8 cellular contexts compared by ENCODE assay signal in the genomic region with DNA sequence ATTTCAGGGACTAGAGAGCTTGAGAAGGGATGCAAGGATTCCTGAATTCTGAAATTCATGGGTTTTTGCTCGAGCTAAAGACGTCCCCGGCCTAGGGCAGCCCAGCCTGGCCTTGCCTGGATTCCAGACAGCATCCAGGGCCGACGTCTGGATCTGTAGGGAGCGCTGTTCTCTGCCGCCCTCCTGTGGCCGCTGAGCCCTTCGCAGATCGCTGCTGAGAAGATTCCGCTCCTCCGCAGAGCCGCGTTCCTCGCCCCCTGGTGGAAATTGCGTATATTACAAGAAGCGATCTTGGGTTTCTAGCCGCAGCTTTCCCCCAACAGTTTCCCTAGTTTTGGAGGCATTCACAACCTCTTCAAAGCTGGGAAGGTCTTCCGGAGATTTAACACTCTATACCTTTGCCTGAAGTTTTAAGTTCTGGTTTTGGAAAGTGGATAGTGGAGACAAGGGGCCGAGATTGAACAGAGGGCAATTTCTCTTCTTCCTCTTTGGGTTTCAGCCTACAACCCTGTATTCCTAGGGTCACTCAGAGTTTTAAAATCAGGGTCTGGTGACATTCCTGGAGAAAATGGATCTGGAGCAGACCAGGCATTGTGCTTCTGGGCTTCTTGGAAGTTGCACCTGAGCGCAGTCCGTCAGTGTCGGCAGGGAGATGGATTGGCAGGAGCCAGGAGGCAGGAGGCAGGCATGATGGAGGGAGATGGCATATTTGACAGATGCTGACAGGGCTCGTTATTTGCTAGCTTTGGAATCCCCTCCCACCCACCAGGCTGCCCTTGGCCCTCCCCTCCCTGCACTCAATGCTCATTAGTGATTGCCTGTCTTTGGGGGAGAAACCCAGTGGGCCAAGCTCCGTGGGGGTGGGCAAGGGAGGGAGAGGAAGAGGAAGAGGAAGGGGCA. TPM values are rescaled to one million over a fixed set of nuclear protein-coding genes. Genes with fewer than 3 reads are reported as not detected.
DNase-seq lines count a peak whose midpoint lies in the region; ATAC-seq and TF ChIP-seq lines count a peak whose summit lies in the region.

No MANE protein-coding gene starts in this region.

- H3K27ac Mint-ChIP-seq in T-helper 17 cell: no peak overlapping the region

- peak overlapping the region; percentile 78 for H3K9ac ChIP-seq in adipocyte (ENCODE audit: low read length)

- no peaks in the 10 kb centered on the region for H3K27me3 Mint-ChIP-seq in T-helper 17 cell

- intact Hi-C loops in psoas muscle (cut with DNase I): loop anchor here in 1 of 2 donors (1.0 kb wide), 2 partner anchors 45 to 202 kb away; no protein-coding TSS in a partner anchor
- intact Hi-C loops in uterus (cut with DNase I; ENCODE audit: low total_unique reads): loop anchor here (10.0 kb wide), 1 partner anchor 202 kb away; no protein-coding TSS in a partner anchor

- peaks cover 2% of the 10 kb centered on the region for H3K36me3 Mint-ChIP-seq in T-helper 17 cell (ENCODE audit: low read depth)

- no peak for TF ChIP-seq POLR2A in uterus (IDR thresholded peaks at IDR 0.05)

- H3K4me1 Mint-ChIP-seq in T-helper 17 cell: peaks cover 18% of the 10 kb centered on the region

- peak; percentile 43 for ATAC-seq in GM19452 (IDR thresholded peaks at IDR 0.05; ENCODE audit: unreplicated experiment)
- ATAC-seq in T-helper 17 cell: peak; percentile 90
- ATAC-seq in psoas muscle: peak; percentile 93 to 95 (median 94)

- TF ChIP-seq CTCF in cardiac muscle cell (IDR thresholded peaks at IDR 0.05; ENCODE audit: low read depth, low read length) (peak; percentile 100), psoas muscle (IDR thresholded peaks at IDR 0.05) (peak; percentile 100), uterus (IDR thresholded peaks at IDR 0.05) (peak; percentile 99 to 100 (median 100))

- no peak overlapping the region for H3K4me3 ChIP-seq in adipocyte (ENCODE audit: low read length)
- no peak overlapping the region for H3K4me3 ChIP-seq in cardiac muscle cell
- H3K4me3 ChIP-seq in psoas muscle: no peak overlapping the region
- no peak overlapping the region for H3K4me3 ChIP-seq in uterus

- H3K27me3 ChIP-seq in adipocyte (replicated peaks; ENCODE audit: control insufficient read depth, insufficient read depth, low read length): peaks cover 77% of the 10 kb centered on the region
- H3K27me3 ChIP-seq in cardiac muscle cell: peaks cover 91% of the 10 kb centered on the region
- peaks cover 0 to 64% (median 17%) of the 10 kb centered on the region in 3 donors for H3K27me3 ChIP-seq in psoas muscle (ENCODE audit: insufficient read depth in 3 of 3, low read length in 2 of 3)
- H3K27me3 ChIP-seq in uterus: no peaks in the 10 kb centered on the region

- H3K4me3 Mint-ChIP-seq in T-helper 17 cell: peak overlapping the region; percentile 60

- 8 to 10% (median 9%) methylated on average over 24 to 25 of the region's 25 CpGs for WGBS in psoas muscle, 3 donors

- H3K36me3 ChIP-seq in adipocyte (ENCODE audit: control insufficient read depth, insufficient read depth, low read length, severe bottlenecking): no peaks in the 10 kb centered on the region
- H3K36me3 ChIP-seq in cardiac muscle cell: no peaks in the 10 kb centered on the region
- H3K36me3 ChIP-seq in psoas muscle (ENCODE audit: insufficient read depth in 1 of 2, low read depth in 1 of 2): no peaks in the 10 kb centered on the region
- no peaks in the 10 kb centered on the region for H3K36me3 ChIP-seq in uterus

- no peak overlapping the region for H3K27ac ChIP-seq in cardiac muscle cell
- H3K27ac ChIP-seq in psoas muscle: no peak overlapping the region
- H3K27ac ChIP-seq in uterus: no peak overlapping the region

- peaks cover 11% of the 10 kb centered on the region for H3K4me1 ChIP-seq in adipocyte (ENCODE audit: control insufficient read depth, insufficient read depth, low read length)
- H3K4me1 ChIP-seq in cardiac muscle cell (ENCODE audit: low read depth): no peaks in the 10 kb centered on the region
- H3K4me1 ChIP-seq in psoas muscle: peaks cover 13% of the 10 kb centered on the region
- H3K4me1 ChIP-seq in uterus: no peaks in the 10 kb centered on the region

- peak; percentile 94 for DNase-seq in AG08396 (ENCODE audit: low spot score)
- peak; percentile 89 for DNase-seq in NCI-H1694 (lab: John Stamatoyannopoulos, UW)
- peak; percentile 80 to 82 (median 82) for DNase-seq in T-helper 17 cell
- DNase-seq in adipocyte (ENCODE audit: low read depth): peak; percentile 98
- peak; percentile 94 for DNase-seq in cardiac muscle cell (ENCODE audit: low read depth in 1 of 2, low spot score in 1 of 2)
- DNase-seq in psoas muscle: peak; percentile 90 to 96
- peak; percentile 94 to 95 for DNase-seq in uterus

- H3K9me3 ChIP-seq in T-helper 17 cell (ENCODE audit: control insufficient read depth, low read length, poor library complexity, severe bottlenecking): no peaks in the 10 kb centered on the region
- no peaks in the 10 kb centered on the region for H3K9me3 ChIP-seq in adipocyte (ENCODE audit: control insufficient read depth, low read length)
- H3K9me3 ChIP-seq in cardiac muscle cell (ENCODE audit: low read depth): no peaks in the 10 kb centered on the region
- H3K9me3 ChIP-seq in psoas muscle: no peaks in the 10 kb centered on the region
- H3K9me3 ChIP-seq in uterus: no peaks in the 10 kb centered on the region

RNA-seq across cellular contexts. Expression of a gene that starts 4.9 kb away (rescaled TPM):
- total RNA-seq in T-helper 17 cell (not detected), cardiac muscle cell (not detected in 2 replicates), psoas muscle (not detected), uterus (not detected)
- polyA plus RNA-seq in cardiac muscle cell (0.34 and 0.55 TPM in 2 replicates), psoas muscle (not detected)

RNA-seq across cellular contexts. Expression of a gene that starts 19.6 kb away (rescaled TPM):
- total RNA-seq in T-helper 17 cell (100 to 1,000 TPM; 108 to 134 TPM), cardiac muscle cell (116 and 187 TPM in 2 replicates), psoas muscle (100 to 1,000 TPM; 180 to 255 (median 189) TPM), uterus (100 to 1,000 TPM; 121 to 219 (median 152) TPM)
- polyA plus RNA-seq in cardiac muscle cell (128 and 176 TPM in 2 replicates), psoas muscle (100 to 1,000 TPM in 2 of 3 donors, 10 to 100 TPM in 1; 41.1 to 125 (median 124) TPM)

Comparison
In these comparisons a context has a peak if more than half of its experiments do, and no peak if none do; other contexts are left out.
1. ATAC-seq: peak in every context shown above with its lines; median percentile 94 in psoas muscle; 90 in T-helper 17 cell; 43 in GM19452.